Comparison of ENCODE assay signal across 8 cellular contexts in the genomic region with DNA sequence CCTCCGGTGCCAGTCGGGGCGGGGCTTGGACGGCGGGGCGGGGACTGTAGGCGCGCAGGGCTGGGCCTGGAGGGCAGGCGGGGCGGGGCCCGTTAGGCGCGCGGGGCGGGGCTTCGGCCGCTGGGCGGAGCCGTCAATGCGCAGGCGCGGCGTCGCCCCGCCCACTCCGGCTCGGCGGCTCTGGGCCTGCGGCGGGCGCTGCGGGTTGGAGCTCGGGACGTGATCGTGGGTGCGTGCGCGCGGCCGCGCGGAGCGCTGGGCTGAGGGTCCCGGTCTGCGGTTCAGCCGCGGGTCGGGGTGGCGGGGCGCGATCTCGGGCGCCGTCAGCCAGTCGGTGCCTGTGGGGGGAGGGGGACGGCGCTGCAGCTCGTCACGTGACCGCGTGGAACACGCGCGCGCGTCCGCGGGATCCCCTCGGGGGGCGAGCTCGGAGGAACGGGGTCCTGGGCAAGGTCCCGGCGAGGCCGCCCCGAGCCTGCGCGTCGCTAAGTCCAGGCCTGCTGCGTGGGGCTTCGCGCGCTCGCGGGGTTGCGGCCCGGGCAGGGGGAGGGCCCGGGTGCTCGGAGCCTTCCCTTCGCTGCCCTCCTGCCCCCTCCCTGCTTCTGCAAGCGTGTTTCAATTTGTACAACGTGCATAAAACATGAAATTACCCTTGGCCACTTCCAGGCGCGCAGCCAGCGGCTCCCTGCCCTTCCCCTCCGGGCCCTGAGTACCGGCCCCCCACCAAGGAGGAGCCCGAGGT. TPM values are rescaled to one million over a fixed set of nuclear protein-coding genes. Genes with fewer than 3 reads are reported as not detected.
DNase-seq lines count a peak whose midpoint lies in the region; ATAC-seq and TF ChIP-seq lines count a peak whose summit lies in the region.

Gene D2HGDH (plus strand): TSS at position 164 of the 742 bp plus-strand sequence. CDS start 595 bp downstream, outside the sequence.

- H3K27ac Mint-ChIP-seq in CD8-positive, alpha-beta T cell: peak within 1 kb of the TSS; percentile 85
- no peak within 1 kb of the TSS for H3K27ac Mint-ChIP-seq in memory B cell

- no peaks in the 10 kb centered on the region for H3K9me3 ChIP-seq in CD8-positive, alpha-beta T cell (ENCODE audit: low read length)
- H3K9me3 ChIP-seq in effector memory CD4-positive, alpha-beta T cell (ENCODE audit: control insufficient read depth, low read length): no peaks in the 10 kb centered on the region

- H3K9me3 Mint-ChIP-seq in CD8-positive, alpha-beta T cell: no peaks in the 10 kb centered on the region
- H3K9me3 Mint-ChIP-seq in memory B cell: no peaks in the 10 kb centered on the region

- CTCF ChIA-PET in CD8-positive, alpha-beta T cell (lab: Charles Lee): interaction anchor here (0.9 to 3.7 kb wide), 6 partner anchors 10 to 151 kb away, joined by 3 to 19 read pairs (median 4); partner anchors contain the start of gene ING5
- CTCF ChIA-PET in activated CD8-positive, alpha-beta memory T cell treated with anti-CD3 and anti-CD28 coated beads for 36 hours (lab: Charles Lee): interaction anchor here (1.0 to 2.3 kb wide), 6 partner anchors 11 to 144 kb away, joined by 3 to 11 read pairs (median 4); partner anchors contain the start of gene DTYMK

- H3K27me3 Mint-ChIP-seq in CD8-positive, alpha-beta T cell (ENCODE audit: low read depth): no peaks in the 10 kb centered on the region
- H3K27me3 Mint-ChIP-seq in memory B cell: no peaks in the 10 kb centered on the region

- DNase-seq in CD8-positive, alpha-beta T cell: peak; percentile 84 to 97 (median 94)
- DNase-seq in HS-5 (ENCODE audit: low read depth) (peak; percentile 30), memory B cell (ENCODE audit: low spot score in 2 of 2) (peak; percentile 94 to 96)
- DNase-seq in NK-92 treated with Interleukin-12 subunit alpha and Interleukin-12 subunit beta, amount 100 ng/mL, for 24 hours (lab: John Stamatoyannopoulos, UW): peak; percentile 91
- peak; percentile 83 to 92 (median 91) for DNase-seq in effector memory CD4-positive, alpha-beta T cell
- DNase-seq in stimulated activated CD8-positive, alpha-beta memory T cell treated with anti-CD3 and anti-CD28 coated beads, Interleukin-12 subunit alpha, Interleukin-12 subunit beta, amount 100 ng/mL, for 1 hour (ENCODE audit: low read depth): peak; percentile 87

- H3K4me1 Mint-ChIP-seq in CD8-positive, alpha-beta T cell (ENCODE audit: low read depth): peaks cover 25% of the 10 kb centered on the region
- peaks cover 14% of the 10 kb centered on the region for H3K4me1 Mint-ChIP-seq in memory B cell

- POLR2A ChIA-PET in CD8-positive, alpha-beta T cell (lab: Charles Lee): interaction anchor here (1.0 to 2.3 kb wide), 9 partner anchors 29 to 148 kb away, joined by 3 to 27 read pairs (median 5); partner anchors contain the start of genes DTYMK and ING5
- POLR2A ChIA-PET in activated CD8-positive, alpha-beta memory T cell treated with anti-CD3 and anti-CD28 coated beads for 36 hours (lab: Charles Lee): interaction anchor here (1.2 to 1.8 kb wide), 3 partner anchors 28 to 134 kb away, joined by 5 to 14 read pairs (median 6); partner anchors contain the start of genes ING5 and RTP5

- H3K36me3 Mint-ChIP-seq in CD8-positive, alpha-beta T cell: peaks cover 7% of the 10 kb centered on the region
- no peaks in the 10 kb centered on the region for H3K36me3 Mint-ChIP-seq in memory B cell

- peak within 1 kb of the TSS; percentile 65 for H3K27ac ChIP-seq in CD8-positive, alpha-beta T cell (ENCODE audit: low read depth, low read length)
- peak within 1 kb of the TSS; percentile 78 for H3K27ac ChIP-seq in effector memory CD4-positive, alpha-beta T cell (ENCODE audit: insufficient read depth, low read length, poor library complexity, severe bottlenecking)

- no peaks in the 10 kb centered on the region for H3K36me3 ChIP-seq in CD8-positive, alpha-beta T cell (ENCODE audit: insufficient read depth, low read length)
- H3K36me3 ChIP-seq in effector memory CD4-positive, alpha-beta T cell (ENCODE audit: control insufficient read depth, insufficient read depth, low read length): no peaks in the 10 kb centered on the region

- intact Hi-C loops in CD8-positive, alpha-beta T cell (cut with DNase I, micrococcal nuclease): loop anchor here (1.0 to 10.0 kb wide), 11 partner anchors 32 to 902 kb away; partner anchors contain the start of genes DTYMK (in 2 of the 2), FARP2 (in 2 of the 2), ING5 (in 2 of the 2) and HDLBP (in 1 of the 2)

- H3K4me1 ChIP-seq in CD8-positive, alpha-beta T cell (ENCODE audit: insufficient read depth, low read length): peaks cover 22% of the 10 kb centered on the region
- H3K4me1 ChIP-seq in effector memory CD4-positive, alpha-beta T cell (ENCODE audit: control insufficient read depth, insufficient read depth, low read length, poor library complexity, severe bottlenecking): peaks cover 11% of the 10 kb centered on the region

- no peak for TF ChIP-seq CTCF in CD8-positive, alpha-beta T cell (IDR thresholded peaks at IDR 0.05)

- peak within 1 kb of the TSS; percentile 86 for H3K4me3 Mint-ChIP-seq in CD8-positive, alpha-beta T cell
- peak within 1 kb of the TSS; percentile 79 for H3K4me3 Mint-ChIP-seq in memory B cell

- H3K4me3 ChIP-seq in CD8-positive, alpha-beta T cell (ENCODE audit: low read depth, low read length): peak within 1 kb of the TSS; percentile 70
- H3K4me3 ChIP-seq in effector memory CD4-positive, alpha-beta T cell (ENCODE audit: insufficient read depth, low read depth, low read length, poor library complexity, severe bottlenecking): peak within 1 kb of the TSS; percentile 85

- no peaks in the 10 kb centered on the region for H3K27me3 ChIP-seq in CD8-positive, alpha-beta T cell (ENCODE audit: insufficient read depth, low read length)
- H3K27me3 ChIP-seq in effector memory CD4-positive, alpha-beta T cell (replicated peaks; ENCODE audit: control insufficient read depth, insufficient read depth, low read length, poor library complexity, severe bottlenecking): no peaks in the 10 kb centered on the region

- peak; percentile 92 for ATAC-seq in CD8-positive, alpha-beta T cell
- peak; percentile 65 for ATAC-seq in GM19467 (IDR thresholded peaks at IDR 0.05; ENCODE audit: unreplicated experiment)
- ATAC-seq in memory B cell (ENCODE audit: low read depth): peak; percentile 88

RNA-seq across cellular contexts. Expression of gene D2HGDH, which starts in this region (rescaled TPM):
- 10 to 100 TPM; 41.6 to 46.4 TPM for total RNA-seq in CD8-positive, alpha-beta T cell
- total RNA-seq in activated CD8-positive, alpha-beta memory T cell treated with anti-CD3 and anti-CD28 coated beads for 36 hours: 10 to 100 TPM; 26.4 to 33.0 TPM

Comparison
In these comparisons a context has a peak if more than half of its experiments do, and no peak if none do; other contexts are left out.
1. Peak in every context shown above with its lines: DNase-seq, ATAC-seq, H3K4me3 ChIP-seq and H3K27ac ChIP-seq.
2. DNase-seq: peak in every context shown above with its lines; median percentile 95 in memory B cell; 94 in CD8-positive, alpha-beta T cell; 91 in NK-92 treated with Interleukin-12 subunit alpha and Interleukin-12 subunit beta, amount 100 ng/mL, for 24 hours; 91 in effector memory CD4-positive, alpha-beta T cell; 87 in stimulated activated CD8-positive, alpha-beta memory T cell treated with anti-CD3 and anti-CD28 coated beads, Interleukin-12 subunit alpha, Interleukin-12 subunit beta, amount 100 ng/mL, for 1 hour; 30 in HS-5.